33 cellular contexts compared by ENCODE assay signal in the genomic region with DNA sequence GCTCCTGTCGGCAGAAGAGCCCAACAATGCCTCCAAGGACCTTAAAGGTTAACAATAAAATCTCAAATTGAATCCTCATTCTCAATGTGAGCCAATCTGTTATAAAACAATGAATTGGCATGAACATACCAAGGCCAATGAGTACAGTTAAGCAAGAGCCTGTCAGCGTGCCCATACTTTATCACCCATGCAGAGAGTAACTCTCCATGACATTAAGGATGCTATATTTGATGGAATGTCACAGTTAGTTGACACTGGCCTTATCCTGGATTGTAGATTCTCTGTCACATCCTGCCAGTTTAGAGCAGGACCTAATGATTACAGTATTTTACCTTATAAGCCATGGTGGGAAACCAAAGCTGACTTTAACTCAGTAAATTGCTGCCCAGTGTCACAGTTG.
"Had no signal": no experiment of that assay in that cellular context is flagged by ENCODE, and none has a peak within 500 bp of the region (broad histone marks: within the 10 kb centered on the region; RNA-seq: fewer than 3 reads in every experiment).

No MANE protein-coding gene starts in this region.

- FAIRE-seq: endometrium, endothelial cell of umbilical vein, frontal cortex had no signal

- H3K36me3 ChIP-seq: adrenal gland, colonic mucosa, heart left ventricle, WERI-Rb-1 had no signal

- H3K9me3 ChIP-seq: adrenal gland, body of pancreas, colonic mucosa had no signal

- ATAC-seq: activated CD4-positive, alpha-beta T cell treated with anti-CD3 and anti-CD28 coated beads for 36 hours; activated CD8-positive, alpha-beta memory T cell treated with anti-CD3 and anti-CD28 coated beads, Interleukin-2, amount 10 ng/mL, durations not matched to agents 7 days and 5 days; activated CD8-positive, alpha-beta T cell treated with anti-CD3 and anti-CD28 coated beads, Interleukin-2, amount 10 ng/mL, durations not matched to agents 7 days and 5 days; activated naive CD8-positive, alpha-beta T cell treated with anti-CD3 and anti-CD28 coated beads, Interleukin-2, amount 50 U/mL, for 24 hours; body of pancreas; T-helper 17 cell had no signal

- H3K4me1 ChIP-seq: adrenal gland, body of pancreas, colonic mucosa had no signal

- DNase-seq: activated CD4-positive, alpha-beta memory T cell treated with anti-CD3 and anti-CD28 coated beads for 36 hours; activated CD4-positive, alpha-beta T cell treated with anti-CD3 and anti-CD28 coated beads for 36 hours; activated CD4-positive, alpha-beta T cell treated with anti-CD3 and anti-CD28 coated beads, Interleukin-2, amount 10 ng/mL, durations not matched to agents 24 days and 14 days; activated CD4-positive, CD25-positive, alpha-beta regulatory T cell; activated CD4-positive, CD25-positive, alpha-beta regulatory T cell treated with anti-CD3 and anti-CD28 coated beads, Interleukin-2, amount 50 U/mL, for 72 hours; activated CD8-positive, alpha-beta memory T cell treated with anti-CD3 and anti-CD28 coated beads, Interleukin-2, amount 10 ng/mL, durations not matched to agents 7 days and 5 days; activated CD8-positive, alpha-beta memory T cell treated with anti-CD3 and anti-CD28 coated beads, Interleukin-2, amount 50 U/mL, for 4 hours; activated CD8-positive, alpha-beta T cell treated with anti-CD3 and anti-CD28 coated beads, Interleukin-2, amount 10 ng/mL, durations not matched to agents 7 days and 5 days; activated effector memory CD4-positive, alpha-beta T cell treated with anti-CD3 and anti-CD28 coated beads, Interleukin-2, amount 50 U/mL, for 16 hours; activated naive CD4-positive, alpha-beta T cell treated with anti-CD3 and anti-CD28 coated beads for 36 hours; activated naive CD8-positive, alpha-beta T cell treated with anti-CD3 and anti-CD28 coated beads for 36 hours; activated naive CD8-positive, alpha-beta T cell treated with anti-CD3 and anti-CD28 coated beads, Interleukin-2, amount 50 U/mL, for 24 hours; activated T-cell treated with anti-CD3 and anti-CD28 coated beads, Interleukin-2, amount 50 U/mL, for 1 hour; activated T-cell treated with anti-CD3 and anti-CD28 coated beads, Interleukin-2, amount 50 U/mL, for 48 hours; amygdala; aorta; body of pancreas; central memory CD4-positive, alpha-beta T cell; cerebellar nuclear complex; colonic mucosa; effector CD8-positive, alpha-beta T cell; foreskin fibroblast; glutamatergic neuron; heart left ventricle; T-helper 1 cell; T-helper 17 cell; T1000; WERI-Rb-1 had no signal

- H3K27ac ChIP-seq: adrenal gland, body of pancreas, colonic mucosa, epithelial cell of prostate, heart left ventricle, WERI-Rb-1 had no signal

- H3K4me3 ChIP-seq: adrenal gland, body of pancreas, colonic mucosa, heart left ventricle had no signal

- H3K27me3 ChIP-seq: adrenal gland, body of pancreas, colonic mucosa, heart left ventricle had no signal
